In genomic region chr10:97895915-97896314, GRCh38 we compare ENCODE assay signal across 22 cellular contexts.
"Had no signal": no experiment of that assay in that cellular context is flagged by ENCODE, and none has a peak within 500 bp of the region (broad histone marks: within the 10 kb centered on the region; RNA-seq: fewer than 3 reads in every experiment).

No MANE protein-coding gene starts in this region.

- DNase-seq: activated CD4-positive, alpha-beta T cell treated with anti-CD3 and anti-CD28 coated beads, Interleukin-2, amount 10 ng/mL, durations not matched to agents 7 days and 5 days; activated CD4-positive, CD25-positive, alpha-beta regulatory T cell treated with anti-CD3 and anti-CD28 coated beads, Interleukin-2, amount 50 U/mL, for 72 hours; activated CD8-positive, alpha-beta memory T cell treated with anti-CD3 and anti-CD28 coated beads, Interleukin-2, amount 10 ng/mL, durations not matched to agents 7 days and 5 days; activated CD8-positive, alpha-beta T cell treated with anti-CD3 and anti-CD28 coated beads for 36 hours; activated effector memory CD4-positive, alpha-beta T cell treated with anti-CD3 and anti-CD28 coated beads, Interleukin-2, amount 50 U/mL, for 16 hours; activated naive CD4-positive, alpha-beta T cell treated with anti-CD3 and anti-CD28 coated beads, Interleukin-2, amount 10 ng/mL, durations not matched to agents 7 days and 5 days; activated T-cell treated with anti-CD3 and anti-CD28 coated beads for 4 hours; amygdala; effector CD8-positive, alpha-beta T cell; gastrocnemius medialis; head of caudate nucleus; mammary epithelial cell; retina; stimulated activated CD4-positive, alpha-beta T cell treated with anti-CD3 and anti-CD28 coated beads, Interleukin-2, amount 100 ng/mL, for 24 hours; stimulated activated naive CD8-positive, alpha-beta T cell treated with anti-CD3 and anti-CD28 coated beads, Interleukin-15, amount 100 ng/mL, for 72 hours; WERI-Rb-1 had no signal

- H3K27me3 ChIP-seq: gastrocnemius medialis, neural progenitor cell, tibial nerve had no signal

- H3K9me3 ChIP-seq: esophagus muscularis mucosa, gastrocnemius medialis, suprapubic skin, tibial nerve had no signal

- H3K27ac ChIP-seq: esophagus muscularis mucosa, gastrocnemius medialis, neural progenitor cell, suprapubic skin, tibial nerve, WERI-Rb-1 had no signal

- ATAC-seq: activated CD8-positive, alpha-beta memory T cell treated with anti-CD3 and anti-CD28 coated beads, Interleukin-2, amount 10 ng/mL, durations not matched to agents 7 days and 5 days; activated CD8-positive, alpha-beta T cell treated with anti-CD3 and anti-CD28 coated beads for 36 hours; gastrocnemius medialis; naive thymus-derived CD8-positive, alpha-beta T cell; stimulated activated effector memory CD8-positive, alpha-beta T cell treated with anti-CD3 and anti-CD28 coated beads, Interleukin-12 subunit alpha, Interleukin-12 subunit beta, amount 100 ng/mL, for 72 hours; stimulated activated naive CD8-positive, alpha-beta T cell treated with anti-CD3 and anti-CD28 coated beads, Interleukin-15, amount 100 ng/mL, for 72 hours had no signal

- H3K36me3 ChIP-seq: esophagus muscularis mucosa, gastrocnemius medialis, neural progenitor cell, suprapubic skin, tibial nerve, WERI-Rb-1 had no signal

- H3K4me3 ChIP-seq: esophagus muscularis mucosa, gastrocnemius medialis, neural progenitor cell, suprapubic skin, tibial nerve had no signal

- H3K4me1 ChIP-seq: suprapubic skin, tibial nerve had no signal
